ENCODE assay signal across 12 cellular contexts in genomic region chr4:117447925-117448324, GRCh38.
DNase-seq lines count a peak whose midpoint lies in the region; ATAC-seq, FAIRE-seq and TF ChIP-seq lines count a peak whose summit lies in the region.
"Had no signal": no experiment of that assay in that cellular context is flagged by ENCODE, and none has a peak within 500 bp of the region (broad histone marks: within the 10 kb centered on the region; RNA-seq: fewer than 3 reads in every experiment).

No MANE protein-coding gene starts in this region.

- DNase-seq in activated T-cell treated with anti-CD3 and anti-CD28 coated beads, Interleukin-2, amount 50 U/mL, for 24 hours = peak; percentile 32
- no peak for DNase-seq in activated T-cell treated with anti-CD3 and anti-CD28 coated beads, Interleukin-2, amount 50 U/mL, for 1 hour
- DNase-seq in MM.1S (peak; percentile 20), colonic mucosa (peak; percentile 24), NCI-H345 treated with DMSO at 0.1 percent for 48 hours (lab: John Stamatoyannopoulos, UW; ENCODE audit: unreplicated experiment) (no peak), pancreas (no peak), DMS153 treated with DMSO at 0.1 percent for 48 hours (lab: John Stamatoyannopoulos, UW; ENCODE audit: unreplicated experiment) (no peak)
- peak; percentile 52 for DNase-seq in stimulated activated CD8-positive, alpha-beta memory T cell treated with anti-CD3 and anti-CD28 coated beads, Interleukin-4, amount 100 ng/mL, for 48 hours
- DNase-seq: AML-193, NCI-H226 had no signal

- no peaks in the 10 kb centered on the region for H3K9me3 ChIP-seq in MM.1S (replicated peaks; ENCODE audit: insufficient read depth, low read length)
- no peaks in the 10 kb centered on the region for H3K9me3 ChIP-seq in colonic mucosa
- no peaks in the 10 kb centered on the region for H3K9me3 ChIP-seq in pancreas

- WGBS in pancreas, 2 donors = 62 to 69% methylated on average over 2 of the region's 2 CpGs

- H2AFZ ChIP-seq in MM.1S (ENCODE audit: low read length) = no peak overlapping the region

- no peaks in the 10 kb centered on the region for H3K27me3 Mint-ChIP-seq in activated T-cell treated with anti-CD3 and anti-CD28 coated beads, Interleukin-2, amount 50 U/mL, for 24 hours

- no peak overlapping the region for H3K27ac Mint-ChIP-seq in activated T-cell treated with anti-CD3 and anti-CD28 coated beads, Interleukin-2, amount 50 U/mL, for 24 hours

- no peaks in the 10 kb centered on the region for H3F3A ChIP-seq in MM.1S (ENCODE audit: insufficient read depth, low read length)

- TF ChIP-seq CTCF in MM.1S (IDR thresholded peaks at IDR 0.05; ENCODE audit: low read length) (peak; percentile 40), colonic mucosa (IDR thresholded peaks at IDR 0.05) (peak; percentile 18), pancreas (IDR thresholded peaks at IDR 0.05) (no peak)

- no peaks in the 10 kb centered on the region for H3K79me2 ChIP-seq in MM.1S (ENCODE audit: low read length)

- no peak overlapping the region for H3K4me2 ChIP-seq in MM.1S (ENCODE audit: low read depth, low read length)

- H3K4me3 ChIP-seq in MM.1S (ENCODE audit: low read length) (no peak overlapping the region), colonic mucosa (no peak overlapping the region), pancreas (no peak overlapping the region)

- no peaks in the 10 kb centered on the region for H3K36me3 Mint-ChIP-seq in activated T-cell treated with anti-CD3 and anti-CD28 coated beads, Interleukin-2, amount 50 U/mL, for 24 hours (ENCODE audit: low read depth)

- no peaks in the 10 kb centered on the region for H4K20me1 ChIP-seq in MM.1S (ENCODE audit: insufficient read depth, low read length)

- no peak for FAIRE-seq in pancreas (lab: Jason Lieb, UNC)
- FAIRE-seq: islet of Langerhans, TTC549 had no signal

- H3K27me3 ChIP-seq in MM.1S (replicated peaks; ENCODE audit: insufficient read depth, low read length) = no peaks in the 10 kb centered on the region
- H3K27me3 ChIP-seq in colonic mucosa = no peaks in the 10 kb centered on the region
- H3K27me3 ChIP-seq in pancreas = no peaks in the 10 kb centered on the region

- H3K9ac ChIP-seq in MM.1S (ENCODE audit: low read length) = no peak overlapping the region
- H3K9ac ChIP-seq in colonic mucosa (ENCODE audit: low read depth in 2 of 2, low read length in 2 of 2) = no peak overlapping the region

- H3K4me1 Mint-ChIP-seq in activated T-cell treated with anti-CD3 and anti-CD28 coated beads, Interleukin-2, amount 50 U/mL, for 24 hours (ENCODE audit: low read depth) = no peaks in the 10 kb centered on the region

- peaks cover 5% of the 10 kb centered on the region for H3K9me3 Mint-ChIP-seq in activated T-cell treated with anti-CD3 and anti-CD28 coated beads, Interleukin-2, amount 50 U/mL, for 24 hours

- ATAC-seq in pancreas = no peak

- H3K27ac ChIP-seq in MM.1S (ENCODE audit: low read length) = no peak overlapping the region
- no peak overlapping the region for H3K27ac ChIP-seq in colonic mucosa
- no peak overlapping the region for H3K27ac ChIP-seq in pancreas

- no peaks in the 10 kb centered on the region for H3K4me1 ChIP-seq in MM.1S (ENCODE audit: low read length)
- no peaks in the 10 kb centered on the region for H3K4me1 ChIP-seq in colonic mucosa
- no peaks in the 10 kb centered on the region for H3K4me1 ChIP-seq in pancreas

- no peaks in the 10 kb centered on the region for H3K9me2 ChIP-seq in MM.1S (replicated peaks; ENCODE audit: insufficient read depth, low read length)

- intact Hi-C loops in colonic mucosa (cut with DNase I) = no loop called here
- intact Hi-C loops in pancreas (cut with DNase I) = no loop called here

- no peak overlapping the region for H3K4me3 Mint-ChIP-seq in activated T-cell treated with anti-CD3 and anti-CD28 coated beads, Interleukin-2, amount 50 U/mL, for 24 hours

- H3K36me3 ChIP-seq in MM.1S (replicated peaks; ENCODE audit: insufficient read depth, low read length) (no peaks in the 10 kb centered on the region), colonic mucosa (no peaks in the 10 kb centered on the region), pancreas (no peaks in the 10 kb centered on the region)

Comparison
In these comparisons a context has a peak if more than half of its experiments do, and no peak if none do; other contexts are left out.
1. DNase-seq: peak in activated T-cell treated with anti-CD3 and anti-CD28 coated beads, Interleukin-2, amount 50 U/mL, for 24 hours (single experiment), MM.1S (single experiment), colonic mucosa (single experiment) and stimulated activated CD8-positive, alpha-beta memory T cell treated with anti-CD3 and anti-CD28 coated beads, Interleukin-4, amount 100 ng/mL, for 48 hours (single experiment); none in activated T-cell treated with anti-CD3 and anti-CD28 coated beads, Interleukin-2, amount 50 U/mL, for 1 hour (single experiment), NCI-H345 treated with DMSO at 0.1 percent for 48 hours (single experiment), pancreas (0 of 6) and DMS153 treated with DMSO at 0.1 percent for 48 hours (single experiment).
2. CTCF ChIP-seq: peak in MM.1S (single experiment) and colonic mucosa (single experiment); none in pancreas (0 of 4).